ENCODE assay signal across 7 cellular contexts in genomic region chr12:83800022-83800421, GRCh38.
"Had no signal": no experiment of that assay in that cellular context is flagged by ENCODE, and none has a peak within 500 bp of the region (broad histone marks: within the 10 kb centered on the region; RNA-seq: fewer than 3 reads in every experiment).

No MANE protein-coding gene starts in this region.

- ATAC-seq: HepG2, K562 had no signal

- DNase-seq: IMR-90, KBM-7, KG1 had no signal

- FAIRE-seq: HepG2, HTR-8/SVneo, K562 had no signal

- H3K27ac ChIP-seq: HL-60 had no signal

- H3K4me3 ChIP-seq: K562 had no signal
